ENCODE assay signal across 8 cellular contexts in genomic region chr15:84079885-84080777, GRCh38.
DNase-seq lines count a peak whose midpoint lies in the region; ATAC-seq, FAIRE-seq and TF ChIP-seq lines count a peak whose summit lies in the region.

No MANE protein-coding gene starts in this region.

- TF ChIP-seq CTCF in pancreas (IDR thresholded peaks at IDR 0.05) (no peak), uterus (IDR thresholded peaks at IDR 0.05) (no peak)

- H3K36me3 Mint-ChIP-seq in activated T-helper 2 cell treated with anti-CD3 and anti-CD28 coated beads, Interferon-gamma antibody, Interleukin-2, Interleukin-4, amounts not matched to agents 10 μg/mL and 5 μg/mL and 100 μg/mL, durations not matched to agents 14 hours and 24 hours and 36 hours (ENCODE audit: low read depth): no peaks in the 10 kb centered on the region

- 2 to 3% methylated on average over 65 of the region's 65 CpGs for WGBS in pancreas, 2 donors

- peaks cover 0 to 13% (median 2%) of the 10 kb centered on the region in 4 donors for H3K27me3 ChIP-seq in pancreas
- H3K27me3 ChIP-seq in uterus: peaks cover 0 to 17% of the 10 kb centered on the region in 2 donors

- no peak overlapping the region for H3K27ac Mint-ChIP-seq in activated T-helper 2 cell treated with anti-CD3 and anti-CD28 coated beads, Interferon-gamma antibody, Interleukin-2, Interleukin-4, amounts not matched to agents 10 μg/mL and 5 μg/mL and 100 μg/mL, durations not matched to agents 14 hours and 24 hours and 36 hours

- peak overlapping the region; percentile 80 for H3K4me3 Mint-ChIP-seq in activated T-helper 2 cell treated with anti-CD3 and anti-CD28 coated beads, Interferon-gamma antibody, Interleukin-2, Interleukin-4, amounts not matched to agents 10 μg/mL and 5 μg/mL and 100 μg/mL, durations not matched to agents 14 hours and 24 hours and 36 hours (ENCODE audit: low read depth)

- intact Hi-C loops in activated T-helper 2 cell treated with anti-CD3 and anti-CD28 coated beads, Interferon-gamma antibody, Interleukin-2, Interleukin-4, amounts not matched to agents 10 μg/mL and 5 μg/mL and 100 μg/mL, durations not matched to agents 14 hours and 24 hours and 36 hours (cut with micrococcal nuclease): no loop called here
- intact Hi-C loops in Right ventricle myocardium superior (cut with DNase I): no loop called here
- intact Hi-C loops in pancreas (cut with DNase I): no loop called here
- intact Hi-C loops in uterus (cut with DNase I; ENCODE audit: low total_unique reads): no loop called here

- no peak for TF ChIP-seq POLR2A in uterus (IDR thresholded peaks at IDR 0.05)

- H3K4me3 ChIP-seq in pancreas (peak overlapping the region in 3 of 4 donors; percentile 7 to 47 (median 10)), uterus (peak overlapping the region; percentile 4 to 9)

- no peak for FAIRE-seq in pancreas (lab: Jason Lieb, UNC)

- no peaks in the 10 kb centered on the region for H3K9me3 ChIP-seq in pancreas
- no peaks in the 10 kb centered on the region for H3K9me3 ChIP-seq in uterus

- H3K27me3 Mint-ChIP-seq in activated T-helper 2 cell treated with anti-CD3 and anti-CD28 coated beads, Interferon-gamma antibody, Interleukin-2, Interleukin-4, amounts not matched to agents 10 μg/mL and 5 μg/mL and 100 μg/mL, durations not matched to agents 14 hours and 24 hours and 36 hours (ENCODE audit: low read depth): peaks cover 37% of the 10 kb centered on the region

- H3K4me1 ChIP-seq in pancreas (no peaks in the 10 kb centered on the region), uterus (no peaks in the 10 kb centered on the region)

- ATAC-seq in GM18498 (IDR thresholded peaks at IDR 0.05; ENCODE audit: unreplicated experiment) (peak; percentile 95), HG02885 (IDR thresholded peaks at IDR 0.05; ENCODE audit: poor library complexity, unreplicated experiment) (peak; percentile 93), Right ventricle myocardium superior (ENCODE audit: poor library complexity) (peak; percentile 56), pancreas (peak; percentile 66 to 91 (median 88))

- peak; percentile 54 to 83 for DNase-seq in NCI-H524 (lab: John Stamatoyannopoulos, UW)
- peak; percentile 53 for DNase-seq in activated T-helper 2 cell treated with anti-CD3 and anti-CD28 coated beads, Interferon-gamma antibody, Interleukin-2, Interleukin-4, amounts not matched to agents 10 μg/mL and 5 μg/mL and 100 μg/mL, durations not matched to agents 14 hours and 24 hours and 36 hours (ENCODE audit: low spot score)
- peak; percentile 53 for DNase-seq in Right ventricle myocardium superior
- DNase-seq in pancreas: peak; percentile 24 to 69 (median 36)
- DNase-seq in uterus: peak in 1 of 2 donors; percentile 12
- DNase-seq in GF-D8 (lab: John Stamatoyannopoulos, UW): no peak

- H3K27ac ChIP-seq in pancreas (no peak overlapping the region), uterus (no peak overlapping the region)

- H3K4me1 Mint-ChIP-seq in activated T-helper 2 cell treated with anti-CD3 and anti-CD28 coated beads, Interferon-gamma antibody, Interleukin-2, Interleukin-4, amounts not matched to agents 10 μg/mL and 5 μg/mL and 100 μg/mL, durations not matched to agents 14 hours and 24 hours and 36 hours (ENCODE audit: low read depth): peaks cover 11% of the 10 kb centered on the region

- H3K36me3 ChIP-seq in pancreas (no peaks in the 10 kb centered on the region), uterus (no peaks in the 10 kb centered on the region)

- no peaks in the 10 kb centered on the region for H3K9me3 Mint-ChIP-seq in activated T-helper 2 cell treated with anti-CD3 and anti-CD28 coated beads, Interferon-gamma antibody, Interleukin-2, Interleukin-4, amounts not matched to agents 10 μg/mL and 5 μg/mL and 100 μg/mL, durations not matched to agents 14 hours and 24 hours and 36 hours
